Comparison of ENCODE assay signal across 9 cellular contexts in genomic region chr2:215435261-215435808, GRCh38. TPM values are rescaled to one million over a fixed set of nuclear protein-coding genes. Genes with fewer than 3 reads are reported as not detected.
A peak's percentile ranks its signal among the peaks of the same experiment; 100 is the strongest.
DNase-seq lines count a peak whose midpoint lies in the region; ATAC-seq and TF ChIP-seq lines count a peak whose summit lies in the region.
"Had no signal": no experiment of that assay in that cellular context is flagged by ENCODE, and none has a peak within 500 bp of the region (broad histone marks: within the 10 kb centered on the region; RNA-seq: fewer than 3 reads in every experiment).

No MANE protein-coding gene starts in this region.

- H2AFZ ChIP-seq in PC-3 (ENCODE audit: low read length) = peak overlapping the region; percentile 91

- CTCF ChIA-PET in PC-3 (lab: Charles Lee) = no interaction called here

- H4K20me1 ChIP-seq in PC-3 (ENCODE audit: low read length) = no peaks in the 10 kb centered on the region

- no peaks in the 10 kb centered on the region for H3K9me3 ChIP-seq in PC-3 (ENCODE audit: low read length)
- H3K9me3 ChIP-seq in effector memory CD4-positive, alpha-beta T cell (ENCODE audit: control insufficient read depth, low read length) = no peaks in the 10 kb centered on the region
- no peaks in the 10 kb centered on the region for H3K9me3 ChIP-seq in mucosa of descending colon
- no peaks in the 10 kb centered on the region for H3K9me3 ChIP-seq in uterus

- H3K79me2 ChIP-seq in PC-3 (ENCODE audit: low read length) = peaks cover 13% of the 10 kb centered on the region

- no peaks in the 10 kb centered on the region for H3F3A ChIP-seq in PC-3 (ENCODE audit: low read length, unreplicated experiment)

- H3K27ac ChIP-seq in PC-3 (ENCODE audit: low read length) (peak overlapping the region; percentile 63), uterus (peak overlapping the region; percentile 90 to 98)
- no peak overlapping the region for H3K27ac ChIP-seq in effector memory CD4-positive, alpha-beta T cell (ENCODE audit: insufficient read depth, low read length, poor library complexity, severe bottlenecking)
- H3K27ac ChIP-seq: 22Rv1 had no signal

- H3K27me3 ChIP-seq in PC-3 (ENCODE audit: low read length) (no peaks in the 10 kb centered on the region), uterus (no peaks in the 10 kb centered on the region)
- peaks cover 13% of the 10 kb centered on the region for H3K27me3 ChIP-seq in effector memory CD4-positive, alpha-beta T cell (replicated peaks; ENCODE audit: control insufficient read depth, insufficient read depth, low read length, poor library complexity, severe bottlenecking)

- H3K4me3 ChIP-seq in PC-3 (ENCODE audit: low read length) (peak overlapping the region; percentile 94), mucosa of descending colon (no peak overlapping the region), uterus (peak overlapping the region; percentile 52 to 71)
- peak overlapping the region; percentile 44 for H3K4me3 ChIP-seq in effector memory CD4-positive, alpha-beta T cell (ENCODE audit: insufficient read depth, low read depth, low read length, poor library complexity, severe bottlenecking)

- no peaks in the 10 kb centered on the region for H3K9me2 ChIP-seq in PC-3 (replicated peaks; ENCODE audit: low read length)

- peak overlapping the region; percentile 87 for H3K9ac ChIP-seq in PC-3 (ENCODE audit: low read length)

- TF ChIP-seq CTCF in PC-3 (conservative IDR thresholded peaks at IDR 0.05; ENCODE audit: low read depth, low read length) (no peak), mucosa of descending colon (IDR thresholded peaks at IDR 0.05) (no peak), uterus (IDR thresholded peaks at IDR 0.05) (no peak)

- H3K4me1 ChIP-seq in PC-3 (ENCODE audit: insufficient read depth, low read length) = peaks cover 38% of the 10 kb centered on the region
- peaks cover 12% of the 10 kb centered on the region for H3K4me1 ChIP-seq in effector memory CD4-positive, alpha-beta T cell (ENCODE audit: control insufficient read depth, insufficient read depth, low read length, poor library complexity, severe bottlenecking)
- peaks cover 8% of the 10 kb centered on the region for H3K4me1 ChIP-seq in mucosa of descending colon (ENCODE audit: low read depth)
- H3K4me1 ChIP-seq in uterus = no peaks in the 10 kb centered on the region

- H3K36me3 ChIP-seq in PC-3 (ENCODE audit: low read depth, low read length) = peaks cover 21% of the 10 kb centered on the region; the same call in 1 of the 2 replicates
- no peaks in the 10 kb centered on the region for H3K36me3 ChIP-seq in effector memory CD4-positive, alpha-beta T cell (ENCODE audit: control insufficient read depth, insufficient read depth, low read length)
- no peaks in the 10 kb centered on the region for H3K36me3 ChIP-seq in mucosa of descending colon (ENCODE audit: low read depth)
- no peaks in the 10 kb centered on the region for H3K36me3 ChIP-seq in uterus

- no TSS peak for BruUV-seq in PC-3 (replicated peaks; lab: Mats Ljungman, UMichigan)

- intact Hi-C loops in PC-3 (cut with micrococcal nuclease) (loop anchor here (5.0 kb wide), 3 partner anchors 257 to 487 kb away; no protein-coding TSS in a partner anchor), mucosa of descending colon (cut with DNase I, micrococcal nuclease) (no loop called here), uterus (cut with DNase I; ENCODE audit: low total_unique reads) (no loop called here)

- POLR2A ChIA-PET in PC-3 (lab: Charles Lee; ENCODE audit: unreplicated experiment) = no interaction called here

- TF ChIP-seq POLR2A in uterus (IDR thresholded peaks at IDR 0.05) = no peak

- peak; percentile 36 for ATAC-seq in HG02571 (IDR thresholded peaks at IDR 0.05; ENCODE audit: unreplicated experiment)
- peak; percentile 37 for ATAC-seq in PC-3
- peak; percentile 54 for ATAC-seq in mucosa of descending colon
- ATAC-seq in GM18520 (IDR thresholded peaks at IDR 0.05; ENCODE audit: unreplicated experiment) = no peak

- peak overlapping the region; percentile 89 for H3K4me2 ChIP-seq in PC-3 (ENCODE audit: low read length)

- DNase-seq in DMS 273 (lab: John Stamatoyannopoulos, UW; ENCODE audit: unreplicated experiment) = peak; percentile 57
- no peak for DNase-seq in DMS 273 treated with DMSO at 0.1 percent for 48 hours (lab: John Stamatoyannopoulos, UW)
- DNase-seq in PC-3 = peak; percentile 37
- no peak for DNase-seq in effector memory CD4-positive, alpha-beta T cell
- peak in 2 of 3 donors; percentile 19 to 57 for DNase-seq in mucosa of descending colon
- peak; percentile 55 to 57 for DNase-seq in uterus

RNA-seq across cellular contexts. Expression of gene FN1, which starts 0.5 kb away (rescaled TPM):
- total RNA-seq in PC-3 (2014; rRNA removed) (220 and 248 TPM in 2 replicates), mucosa of descending colon (1,000 to 10,000 TPM in 1 of 3 donors, 100 to 1,000 TPM in 1, 10 to 100 TPM in 1; 30.3 to 1,060 (median 208) TPM), uterus (1,000 to 10,000 TPM in 1 of 4 donors, 100 to 1,000 TPM in 3; 218 to 1,074 (median 261) TPM)

Comparison
In these comparisons a context has a peak if more than half of its experiments do, and no peak if none do; other contexts are left out.
1. DNase-seq: peak in DMS 273 (single experiment), PC-3 (single experiment), mucosa of descending colon (2 of 3) and uterus (2 of 2); none in DMS 273 treated with DMSO at 0.1 percent for 48 hours (single experiment) and effector memory CD4-positive, alpha-beta T cell (0 of 3).